Comparison of ENCODE assay signal across 36 cellular contexts in the genomic region with DNA sequence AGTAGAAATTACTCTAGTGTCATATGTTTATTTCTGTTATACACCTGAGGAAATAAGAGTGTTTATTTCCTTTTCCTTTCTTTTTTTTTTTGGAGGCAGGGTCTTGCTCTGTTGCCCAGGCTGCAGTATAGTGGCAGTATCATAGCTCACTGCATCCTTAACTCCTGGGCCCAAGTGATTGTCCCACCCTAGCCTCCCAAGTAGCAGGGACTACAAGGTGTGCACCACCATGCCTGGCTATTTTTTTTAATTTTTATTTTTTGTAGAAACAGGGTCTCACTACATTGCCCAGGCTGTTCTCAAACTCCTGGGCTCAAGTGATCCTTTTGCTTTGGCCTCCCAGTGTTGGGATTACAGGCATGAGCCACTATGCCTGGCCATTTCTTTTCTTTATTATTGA.
"Had no signal": no experiment of that assay in that cellular context is flagged by ENCODE, and none has a peak within 500 bp of the region (broad histone marks: within the 10 kb centered on the region; RNA-seq: fewer than 3 reads in every experiment).

No MANE protein-coding gene starts in this region.

- H3K27me3 Mint-ChIP-seq: brain had no signal

- H3K4me3 ChIP-seq: adrenal gland, ascending aorta, body of pancreas, breast epithelium, cardiac muscle cell had no signal

- H3K9me3 Mint-ChIP-seq: activated naive CD4-positive, alpha-beta T cell treated with anti-CD3 and anti-CD28 coated beads, Interleukin-2, amount 50 U/mL, for 24 hours; activated naive CD8-positive, alpha-beta T cell treated with anti-CD3 and anti-CD28 coated beads, Interleukin-2, amount 50 U/mL, for 24 hours had no signal

- DNase-seq: activated effector memory CD4-positive, alpha-beta T cell treated with anti-CD3 and anti-CD28 coated beads, Interleukin-2, amount 50 U/mL, for 16 hours; activated effector memory CD4-positive, alpha-beta T cell treated with Interleukin-2 at 50 U/mL for 16 hours; activated gamma-delta T cell; activated gamma-delta T cell treated with Interleukin-2 at 50 U/mL for 16 hours; activated naive CD4-positive, alpha-beta T cell; activated naive CD4-positive, alpha-beta T cell treated with anti-CD3 and anti-CD28 coated beads for 36 hours; activated naive CD4-positive, alpha-beta T cell treated with anti-CD3 and anti-CD28 coated beads, Interleukin-2, amount 10 ng/mL, durations not matched to agents 7 days and 5 days; activated naive CD4-positive, alpha-beta T cell treated with anti-CD3 and anti-CD28 coated beads, Interleukin-2, amount 50 U/mL, for 16 hours; activated naive CD4-positive, alpha-beta T cell treated with Interleukin-2 at 50 U/mL for 16 hours; activated naive CD8-positive, alpha-beta T cell treated with anti-CD3 and anti-CD28 coated beads for 36 hours; activated naive CD8-positive, alpha-beta T cell treated with anti-CD3 and anti-CD28 coated beads, Interleukin-2, amount 10 ng/mL, durations not matched to agents 7 days and 5 days; activated naive CD8-positive, alpha-beta T cell treated with anti-CD3 and anti-CD28 coated beads, Interleukin-2, amount 50 U/mL, for 24 hours; activated T-cell treated with anti-CD3 and anti-CD28 coated beads, Interleukin-2, amount 50 U/mL, for 24 hours; activated T-cell treated with anti-CD3 and anti-CD28 coated beads, Interleukin-2, amount 50 U/mL, for 4 hours; activated T-cell treated with anti-CD3 and anti-CD28 coated beads, Interleukin-2, amount 50 U/mL, for 48 hours; activated T-cell treated with anti-CD3 and anti-CD28 coated beads, Interleukin-2, amount 50 U/mL, for 72 hours; adrenal gland; amniotic stem cell; amygdala; aorta; body of pancreas; brain microvascular endothelial cell; central memory CD4-positive, alpha-beta T cell; cerebellar nuclear complex had no signal

- H3K4me3 Mint-ChIP-seq: activated naive CD4-positive, alpha-beta T cell treated with anti-CD3 and anti-CD28 coated beads for 36 hours; activated naive CD4-positive, alpha-beta T cell treated with anti-CD3 and anti-CD28 coated beads, Interleukin-2, amount 10 ng/mL, durations not matched to agents 7 days and 5 days; activated naive CD4-positive, alpha-beta T cell treated with anti-CD3 and anti-CD28 coated beads, Interleukin-2, amount 50 U/mL, for 24 hours; activated naive CD8-positive, alpha-beta T cell; activated naive CD8-positive, alpha-beta T cell treated with anti-CD3 and anti-CD28 coated beads for 36 hours; activated naive CD8-positive, alpha-beta T cell treated with anti-CD3 and anti-CD28 coated beads, Interleukin-2, amount 10 ng/mL, durations not matched to agents 7 days and 5 days; activated naive CD8-positive, alpha-beta T cell treated with anti-CD3 and anti-CD28 coated beads, Interleukin-2, amount 50 U/mL, for 24 hours; activated T-cell treated with anti-CD3 and anti-CD28 coated beads, Interleukin-2, amount 50 U/mL, for 24 hours; activated T-cell treated with anti-CD3 and anti-CD28 coated beads, Interleukin-2, amount 50 U/mL, for 4 hours; activated T-cell treated with anti-CD3 and anti-CD28 coated beads, Interleukin-2, amount 50 U/mL, for 72 hours; activated T-helper 1 cell treated with anti-CD3 and anti-CD28 coated beads, Interleukin-12 subunit alpha, Interleukin-12 subunit beta, Interleukin-2, Interleukin-4 antibody, amounts not matched to agents 30 ng/mL and 10 ng/mL and 1 ng/mL, durations not matched to agents 14 hours and 24 hours and 36 hours; activated T-helper 17 cell treated with anti-CD3 and anti-CD28 coated beads, Interleukin-2, amount 50 U/mL, for 72 hours; brain; central memory CD8-positive, alpha-beta T cell had no signal

- H3K4me1 ChIP-seq: breast epithelium had no signal

- ATAC-seq: activated naive CD4-positive, alpha-beta T cell treated with anti-CD3 and anti-CD28 coated beads, Interleukin-2, amount 50 U/mL, for 72 hours; activated naive CD8-positive, alpha-beta T cell treated with anti-CD3 and anti-CD28 coated beads, Interleukin-2, amount 50 U/mL, for 24 hours; activated T-cell treated with anti-CD3 and anti-CD28 coated beads, Interleukin-2, amount 50 U/mL, for 4 hours; activated T-cell treated with anti-CD3 and anti-CD28 coated beads, Interleukin-2, amount 50 U/mL, for 72 hours; activated T-helper 17 cell treated with anti-CD3 and anti-CD28 coated beads, Interleukin-2, amount 50 U/mL, for 72 hours; body of pancreas had no signal

- H3K36me3 ChIP-seq: adrenal gland, ascending aorta, brain microvascular endothelial cell, breast epithelium, cardiac muscle cell had no signal

- H3K27ac Mint-ChIP-seq: activated naive CD4-positive, alpha-beta T cell treated with anti-CD3 and anti-CD28 coated beads for 36 hours; activated naive CD4-positive, alpha-beta T cell treated with anti-CD3 and anti-CD28 coated beads, Interleukin-2, amount 10 ng/mL, durations not matched to agents 7 days and 5 days; activated naive CD4-positive, alpha-beta T cell treated with anti-CD3 and anti-CD28 coated beads, Interleukin-2, amount 50 U/mL, for 24 hours; activated naive CD4-positive, alpha-beta T cell treated with anti-CD3 and anti-CD28 coated beads, Interleukin-2, amount 50 U/mL, for 72 hours; activated naive CD8-positive, alpha-beta T cell; activated naive CD8-positive, alpha-beta T cell treated with anti-CD3 and anti-CD28 coated beads for 36 hours; activated naive CD8-positive, alpha-beta T cell treated with anti-CD3 and anti-CD28 coated beads, Interleukin-2, amount 10 ng/mL, durations not matched to agents 7 days and 5 days; activated naive CD8-positive, alpha-beta T cell treated with anti-CD3 and anti-CD28 coated beads, Interleukin-2, amount 50 U/mL, for 24 hours; activated T-cell treated with anti-CD3 and anti-CD28 coated beads, Interleukin-2, amount 50 U/mL, for 24 hours; activated T-cell treated with anti-CD3 and anti-CD28 coated beads, Interleukin-2, amount 50 U/mL, for 72 hours; activated T-helper 1 cell treated with anti-CD3 and anti-CD28 coated beads, Interleukin-12 subunit alpha, Interleukin-12 subunit beta, Interleukin-2, Interleukin-4 antibody, amounts not matched to agents 30 ng/mL and 10 ng/mL and 1 ng/mL, durations not matched to agents 14 hours and 24 hours and 36 hours; activated T-helper 17 cell treated with anti-CD3 and anti-CD28 coated beads, Interleukin-2, amount 50 U/mL, for 72 hours; activated T-helper 2 cell treated with anti-CD3 and anti-CD28 coated beads, Interferon-gamma antibody, Interleukin-2, Interleukin-4, amounts not matched to agents 10 μg/mL and 5 μg/mL and 100 μg/mL, durations not matched to agents 14 hours and 24 hours and 36 hours; brain had no signal

- H3K36me3 Mint-ChIP-seq: activated naive CD4-positive, alpha-beta T cell treated with anti-CD3 and anti-CD28 coated beads, Interleukin-2, amount 10 ng/mL, durations not matched to agents 7 days and 5 days; activated naive CD8-positive, alpha-beta T cell; activated naive CD8-positive, alpha-beta T cell treated with anti-CD3 and anti-CD28 coated beads for 36 hours; activated naive CD8-positive, alpha-beta T cell treated with anti-CD3 and anti-CD28 coated beads, Interleukin-2, amount 10 ng/mL, durations not matched to agents 7 days and 5 days had no signal

- H3K27me3 ChIP-seq: adrenal gland, ascending aorta, body of pancreas, brain microvascular endothelial cell, breast epithelium, cardiac muscle cell had no signal

- H3K27ac ChIP-seq: adrenal gland, ascending aorta, body of pancreas, brain microvascular endothelial cell, breast epithelium, cardiac muscle cell had no signal

- H3K9me3 ChIP-seq: body of pancreas had no signal

- H3K4me1 Mint-ChIP-seq: activated naive CD4-positive, alpha-beta T cell treated with anti-CD3 and anti-CD28 coated beads, Interleukin-2, amount 10 ng/mL, durations not matched to agents 7 days and 5 days; activated naive CD4-positive, alpha-beta T cell treated with anti-CD3 and anti-CD28 coated beads, Interleukin-2, amount 50 U/mL, for 24 hours; activated naive CD8-positive, alpha-beta T cell treated with anti-CD3 and anti-CD28 coated beads for 36 hours; activated naive CD8-positive, alpha-beta T cell treated with anti-CD3 and anti-CD28 coated beads, Interleukin-2, amount 50 U/mL, for 24 hours; activated T-helper 17 cell treated with anti-CD3 and anti-CD28 coated beads, Interleukin-2, amount 50 U/mL, for 72 hours; brain; central memory CD8-positive, alpha-beta T cell had no signal

- FAIRE-seq: bronchial epithelial cell had no signal
